In the genomic region with DNA sequence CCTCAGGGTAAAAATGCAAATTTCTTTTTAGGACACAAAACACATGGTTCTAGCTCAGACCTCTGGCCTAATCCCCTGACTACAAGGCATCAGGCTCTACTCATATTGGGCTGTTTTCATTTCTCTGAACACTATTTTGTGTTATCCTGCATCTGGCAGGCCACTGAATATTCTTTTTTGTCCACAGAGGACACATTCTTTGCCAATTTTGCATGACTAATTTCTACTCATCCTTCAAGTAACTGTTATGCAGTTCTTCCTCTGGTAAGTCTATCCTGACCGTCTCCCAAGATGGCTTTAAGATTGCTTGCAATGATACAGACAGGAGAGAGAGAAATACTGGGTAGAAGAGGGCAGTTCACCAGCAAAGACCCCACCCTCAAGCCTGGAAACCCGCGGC, we compare ENCODE assay signal across 17 cellular contexts.
DNase-seq lines count a peak whose midpoint lies in the region; ATAC-seq, FAIRE-seq and TF ChIP-seq lines count a peak whose summit lies in the region.
"Had no signal": no experiment of that assay in that cellular context is flagged by ENCODE, and none has a peak within 500 bp of the region (broad histone marks: within the 10 kb centered on the region; RNA-seq: fewer than 3 reads in every experiment).

No MANE protein-coding gene starts in this region.

- WGBS in K562 (ENCODE audit: insufficient coverage, low coverage, missing lambda C conversion rate), result 58% methylated on average over 3 of the region's 3 CpGs

- peaks cover 95% of the 10 kb centered on the region for H3K79me2 ChIP-seq in K562 (ENCODE audit: control insufficient read depth, insufficient read depth, low read length)

- no peak for TF ChIP-seq RAD21 in K562 (CRISPR knock-in tag; conservative IDR thresholded peaks at IDR 0.05 in 1 of 2, IDR thresholded peaks at IDR 0.05 in 1 of 2)

- no peak for TF ChIP-seq POLR2A in K562 (conservative IDR thresholded peaks at IDR 0.05)

- H3K4me3 ChIP-seq in K562, result no peak overlapping the region

- H3K9me1 ChIP-seq in K562 (ENCODE audit: control insufficient read depth, insufficient read depth, low read length), result no peaks in the 10 kb centered on the region

- H3K9me3 ChIP-seq in K562 (replicated peaks; ENCODE audit: control insufficient read depth, insufficient read depth, low read depth, low read length), result no peaks in the 10 kb centered on the region
- H3K9me3 ChIP-seq: BE2C, Caco-2 had no signal

- BruUV-seq in K562 (replicated peaks; lab: Mats Ljungman, UMichigan), result no TSS peak

- no peak overlapping the region for H3K9ac ChIP-seq in K562 (ENCODE audit: insufficient read depth in 1 of 2, low read depth in 2 of 2, low read length in 2 of 2)

- FAIRE-seq in K562 (lab: Jason Lieb, UNC), result no peak
- FAIRE-seq: A204.1, D721Med, H1 had no signal

- H2AFZ ChIP-seq in K562 (ENCODE audit: low read depth, low read length), result no peak overlapping the region

- DNase-seq in LHCN-M2 (ENCODE audit: low read depth) (peak; percentile 60), K562 (ENCODE audit: extremely low read depth in 1 of 4, low spot score in 3 of 4) (no peak), iris pigment epithelial cell (ENCODE audit: low read depth) (peak; percentile 4), dedifferentiated amniotic fluid mesenchymal stem cell (ENCODE audit: extremely low spot score) (no peak), CD1c-positive myeloid dendritic cell (ENCODE audit: extremely low spot score) (no peak)
- DNase-seq: ACHN; BE2C; C1 segment of cervical spinal cord; Caco-2; CD4-positive, alpha-beta T cell; GF-D8; H9 had no signal

- H4K20me1 ChIP-seq in K562 (replicated peaks; ENCODE audit: control insufficient read depth, insufficient read depth, low read length), result peaks cover 29% of the 10 kb centered on the region

- intact Hi-C loops in K562 (cut with micrococcal nuclease), result no loop called here

- ATAC-seq in K562 (peak; percentile 4; the same call in 1 of the 3 replicates), GM18520 (IDR thresholded peaks at IDR 0.05; ENCODE audit: unreplicated experiment) (no peak), HG03280 (IDR thresholded peaks at IDR 0.05; ENCODE audit: unreplicated experiment) (no peak)

- no peak overlapping the region for H3K27ac ChIP-seq in K562 (ENCODE audit: extremely low read depth, low read depth, low read length)

- CTCF ChIA-PET in K562 (lab: Yijun Ruan, JAX; ENCODE audit: low intra/inter-chr PET ratio), result no interaction called here

- TF ChIP-seq EP300 in K562 (IDR thresholded peaks at IDR 0.05; ENCODE audit: low read length), result no peak

- H3K27me3 ChIP-seq in K562 (ENCODE audit: control insufficient read depth in 2 of 2, insufficient read depth in 2 of 2, low read length in 2 of 2), result no peaks in the 10 kb centered on the region
- H3K27me3 ChIP-seq: BE2C had no signal

- TF ChIP-seq CTCF in K562 (IDR thresholded peaks at IDR 0.05 in 2 of 3, conservative IDR thresholded peaks at IDR 0.05 in 1 of 3; ENCODE audit: insufficient read depth in 2 of 3, low read depth in 1 of 3, low read length in 3 of 3), result no peak

- in situ Hi-C loops in K562 (cut with MboI), result no loop called here

- H3K4me1 ChIP-seq in K562 (replicated peaks in 1 of 2; ENCODE audit: control insufficient read depth in 2 of 2, insufficient read depth in 2 of 2, low read length in 2 of 2), result peaks cover 0 to 4% of the 10 kb centered on the region in 2 experiments; a peak in 2 of 5 replicates
- H3K4me1 ChIP-seq: BE2C, Caco-2 had no signal

- no peak overlapping the region for H3K4me2 ChIP-seq in K562 (ENCODE audit: insufficient read depth, low read length)

- POLR2A ChIA-PET in K562 (lab: Yijun Ruan, JAX), result no interaction called here

- H3K36me3 ChIP-seq in K562 (ENCODE audit: control insufficient read depth, insufficient read depth, low read length), result peaks cover 94% of the 10 kb centered on the region
- H3K36me3 ChIP-seq: BE2C had no signal

TF ChIP-seq in K562, 482 proteins besides CTCF, POLR2A, EP300 and RAD21:
- no peak for TF ChIP-seq ZNF561 (CRISPR knock-in tag; conservative IDR thresholded peaks at IDR 0.05)
- no peak for TF ChIP-seq ZNF444 (CRISPR knock-in tag; IDR thresholded peaks at IDR 0.05)
- no peak for TF ChIP-seq TAF9B (IDR thresholded peaks at IDR 0.05; ENCODE audit: partially characterized antibody)
- TF ChIP-seq, protein P1, sequence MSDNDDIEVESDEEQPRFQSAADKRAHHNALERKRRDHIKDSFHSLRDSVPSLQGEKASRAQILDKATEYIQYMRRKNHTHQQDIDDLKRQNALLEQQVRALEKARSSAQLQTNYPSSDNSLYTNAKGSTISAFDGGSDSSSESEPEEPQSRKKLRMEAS (CRISPR knock-in tag; IDR thresholded peaks at IDR 0.05), result no peak
- no peak for TF ChIP-seq HNRNPH1 (optimal IDR thresholded peaks at IDR 0.05; ENCODE audit: low read depth, low read length)
- TF ChIP-seq MECOM (CRISPR knock-in tag; IDR thresholded peaks at IDR 0.05), result no peak
- TF ChIP-seq, protein P2, sequence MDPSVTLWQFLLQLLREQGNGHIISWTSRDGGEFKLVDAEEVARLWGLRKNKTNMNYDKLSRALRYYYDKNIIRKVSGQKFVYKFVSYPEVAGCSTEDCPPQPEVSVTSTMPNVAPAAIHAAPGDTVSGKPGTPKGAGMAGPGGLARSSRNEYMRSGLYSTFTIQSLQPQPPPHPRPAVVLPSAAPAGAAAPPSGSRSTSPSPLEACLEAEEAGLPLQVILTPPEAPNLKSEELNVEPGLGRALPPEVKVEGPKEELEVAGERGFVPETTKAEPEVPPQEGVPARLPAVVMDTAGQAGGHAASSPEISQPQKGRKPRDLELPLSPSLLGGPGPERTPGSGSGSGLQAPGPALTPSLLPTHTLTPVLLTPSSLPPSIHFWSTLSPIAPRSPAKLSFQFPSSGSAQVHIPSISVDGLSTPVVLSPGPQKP (CRISPR knock-in tag; IDR thresholded peaks at IDR 0.05), result no peak
- TF ChIP-seq, protein P3, sequence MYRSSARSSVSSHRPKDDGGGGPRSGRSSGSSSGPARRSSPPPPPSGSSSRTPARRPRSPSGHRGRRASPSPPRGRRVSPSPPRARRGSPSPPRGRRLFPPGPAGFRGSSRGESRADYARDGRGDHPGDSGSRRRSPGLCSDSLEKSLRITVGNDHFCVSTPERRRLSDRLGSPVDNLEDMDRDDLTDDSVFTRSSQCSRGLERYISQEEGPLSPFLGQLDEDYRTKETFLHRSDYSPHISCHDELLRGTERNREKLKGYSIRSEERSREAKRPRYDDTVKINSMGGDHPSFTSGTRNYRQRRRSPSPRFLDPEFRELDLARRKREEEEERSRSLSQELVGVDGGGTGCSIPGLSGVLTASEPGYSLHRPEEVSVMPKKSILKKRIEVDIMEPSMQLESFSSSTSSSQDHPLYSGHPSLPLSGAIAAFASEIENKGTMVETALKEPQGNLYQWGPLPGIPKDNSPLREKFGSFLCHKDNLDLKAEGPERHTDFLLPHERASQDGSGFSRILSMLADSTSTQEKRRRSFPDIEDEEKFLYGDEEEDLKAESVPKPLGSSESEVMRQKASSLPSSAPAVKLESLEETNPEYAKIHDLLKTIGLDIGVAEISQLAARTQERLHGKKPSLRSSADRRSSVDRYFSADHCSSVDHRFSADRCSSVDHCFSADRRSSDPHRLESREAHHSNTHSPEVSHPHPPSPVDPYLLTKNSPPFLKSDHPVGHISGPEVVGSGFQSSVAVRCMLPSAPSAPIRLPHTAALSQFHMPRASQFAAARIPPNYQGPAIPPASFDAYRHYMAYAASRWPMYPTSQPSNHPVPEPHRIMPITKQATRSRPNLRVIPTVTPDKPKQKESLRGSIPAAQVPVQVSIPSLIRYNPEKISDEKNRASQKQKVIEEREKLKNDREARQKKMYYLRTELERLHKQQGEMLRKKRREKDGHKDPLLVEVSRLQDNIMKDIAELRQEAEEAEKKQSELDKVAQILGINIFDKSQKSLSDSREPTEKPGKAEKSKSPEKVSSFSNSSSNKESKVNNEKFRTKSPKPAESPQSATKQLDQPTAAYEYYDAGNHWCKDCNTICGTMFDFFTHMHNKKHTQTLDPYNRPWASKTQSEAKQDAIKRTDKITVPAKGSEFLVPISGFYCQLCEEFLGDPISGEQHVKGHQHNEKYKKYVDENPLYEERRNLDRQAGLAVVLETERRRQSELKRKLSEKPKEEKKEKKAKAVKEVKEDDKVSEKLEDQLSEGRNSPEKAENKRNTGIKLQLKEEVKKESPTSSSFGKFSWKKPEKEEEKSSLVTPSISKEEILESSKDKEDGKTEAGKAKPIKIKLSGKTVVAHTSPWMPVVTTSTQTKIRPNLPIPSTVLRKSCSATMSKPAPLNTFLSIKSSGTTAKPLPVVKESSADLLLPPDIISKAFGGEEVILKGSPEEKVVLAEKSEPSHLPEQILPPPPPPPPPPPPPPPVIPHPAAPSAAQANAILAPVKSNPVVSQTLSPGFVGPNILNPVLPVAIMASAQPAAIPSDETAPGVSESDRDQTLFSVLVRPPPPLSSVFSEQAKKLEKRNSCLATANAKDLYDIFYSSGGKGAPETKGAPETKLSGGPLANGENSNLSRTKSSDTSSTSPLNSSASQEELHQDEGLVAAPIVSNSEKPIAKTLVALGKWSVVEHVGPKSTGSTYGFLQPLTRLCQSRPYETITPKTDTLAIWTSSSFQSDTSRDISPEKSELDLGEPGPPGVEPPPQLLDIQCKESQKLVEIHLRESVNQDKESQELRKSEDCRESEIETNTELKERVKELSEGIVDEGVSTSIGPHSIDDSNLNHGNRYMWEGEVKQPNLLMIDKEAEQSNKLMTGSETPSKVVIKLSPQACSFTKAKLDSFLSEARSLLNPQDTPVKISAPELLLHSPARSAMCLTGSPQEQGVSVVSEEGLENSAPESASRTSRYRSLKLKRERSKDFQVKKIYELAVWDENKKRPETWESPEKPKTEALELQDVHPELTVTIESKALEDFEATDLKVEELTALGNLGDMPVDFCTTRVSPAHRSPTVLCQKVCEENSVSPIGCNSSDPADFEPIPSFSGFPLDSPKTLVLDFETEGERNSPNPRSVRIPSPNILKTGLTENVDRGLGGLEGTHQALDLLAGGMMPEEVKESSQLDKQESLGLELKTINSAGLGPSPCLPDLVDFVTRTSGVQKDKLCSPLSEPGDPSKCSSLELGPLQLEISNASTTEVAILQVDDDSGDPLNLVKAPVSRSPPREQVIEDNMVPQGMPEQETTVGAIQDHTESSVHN (IDR thresholded peaks at IDR 0.05; ENCODE audit: borderline replicate concordance in 1 of 2, low read depth in 1 of 2), result no peak
- TF ChIP-seq CBX5 (IDR thresholded peaks at IDR 0.05; ENCODE audit: borderline replicate concordance, low read depth), result no peak

Comparison
In these comparisons a context has a peak if more than half of its experiments do, and no peak if none do; other contexts are left out.
1. DNase-seq: peak in LHCN-M2 (single experiment) and iris pigment epithelial cell (single experiment); none in K562 (0 of 4), dedifferentiated amniotic fluid mesenchymal stem cell (single experiment) and CD1c-positive myeloid dendritic cell (single experiment).